Comparison of ENCODE assay signal across 22 cellular contexts in genomic region chr4:32662803-32663202, GRCh38.
"Had no signal": no experiment of that assay in that cellular context is flagged by ENCODE, and none has a peak within 500 bp of the region (broad histone marks: within the 10 kb centered on the region; RNA-seq: fewer than 3 reads in every experiment).

No MANE protein-coding gene starts in this region.

- H3K27me3 ChIP-seq: SJSA1 had no signal

- H3K36me3 ChIP-seq: SJSA1 had no signal

- H3K4me3 ChIP-seq: SJSA1, SK-N-MC had no signal

- DNase-seq: KBM-7, MV-4-11, NCI-H1048, NCI-H1105, NCI-H1417, NCI-H1436 treated with DMSO at 0.1 percent for 48 hours, NCI-H1694, NCI-H187 treated with DMSO at 0.1 percent for 48 hours, NCI-H2029 treated with DMSO at 0.1 percent for 48 hours, NCI-H2171 treated with DMSO at 0.1 percent for 48 hours, NCI-H345, NCI-H446 treated with DMSO at 0.1 percent for 48 hours, NCI-H510A treated with DMSO at 0.1 percent for 48 hours, NCI-H526, Right ventricle myocardium superior, RPMI8226, SIG-M5, SW 1271, T-cell had no signal

- ATAC-seq: T-cell had no signal

- H3K4me1 ChIP-seq: SJSA1 had no signal

- H3K9me3 ChIP-seq: SJSA1 had no signal

- FAIRE-seq: RCC 7860 had no signal

- H3K27ac ChIP-seq: SJSA1, SK-N-MC had no signal
